Comparison of ENCODE assay signal across 1 cellular context in the genomic region with DNA sequence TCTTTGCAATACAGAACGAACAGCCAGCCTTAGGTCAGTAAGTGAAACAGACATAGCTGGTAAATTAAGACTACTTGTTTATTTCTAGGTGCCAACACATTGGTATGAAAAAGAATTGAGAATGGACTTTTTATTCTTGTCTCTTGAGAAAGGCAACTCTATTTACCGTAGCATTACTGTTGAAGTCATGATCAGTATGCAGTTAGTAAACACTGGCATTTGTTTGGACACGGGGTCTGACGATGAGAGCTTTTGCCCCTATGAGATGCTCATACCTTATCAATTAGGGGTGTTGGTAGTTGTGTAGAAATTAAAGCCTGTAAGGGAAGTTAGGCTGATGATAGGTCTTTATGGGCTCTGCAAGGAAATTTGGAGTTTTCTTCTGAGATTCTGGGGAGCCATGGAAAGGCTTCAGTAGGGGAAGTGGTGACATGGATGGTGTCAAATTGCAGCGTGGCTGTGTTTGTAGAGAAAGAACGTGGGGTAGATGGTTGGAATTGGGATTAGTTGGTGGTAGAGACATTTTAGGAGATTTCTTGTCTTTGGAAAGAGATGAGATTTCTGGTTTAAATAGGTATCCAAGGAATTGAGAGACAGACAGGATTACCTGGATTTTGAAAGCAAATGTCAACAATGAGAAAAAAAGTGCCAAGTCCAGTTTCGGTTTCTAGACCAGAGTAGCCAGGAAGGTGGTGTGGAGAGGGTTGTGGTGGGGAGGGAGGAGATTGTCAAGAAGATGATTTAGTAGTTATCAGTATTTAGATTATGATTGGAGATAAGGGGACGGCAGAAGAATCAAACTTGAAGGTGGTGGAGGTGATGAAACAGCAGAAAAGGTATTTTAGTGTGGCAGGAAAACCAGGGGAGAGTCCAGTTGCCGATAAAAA.
TF ChIP-seq lines count a peak whose summit lies in the region.

No MANE protein-coding gene starts in this region.

TF ChIP-seq in GM23338, 12 proteins besides CTCF, POLR2A, EP300 and RAD21 (continued from another document):
- TF ChIP-seq, protein P1, sequence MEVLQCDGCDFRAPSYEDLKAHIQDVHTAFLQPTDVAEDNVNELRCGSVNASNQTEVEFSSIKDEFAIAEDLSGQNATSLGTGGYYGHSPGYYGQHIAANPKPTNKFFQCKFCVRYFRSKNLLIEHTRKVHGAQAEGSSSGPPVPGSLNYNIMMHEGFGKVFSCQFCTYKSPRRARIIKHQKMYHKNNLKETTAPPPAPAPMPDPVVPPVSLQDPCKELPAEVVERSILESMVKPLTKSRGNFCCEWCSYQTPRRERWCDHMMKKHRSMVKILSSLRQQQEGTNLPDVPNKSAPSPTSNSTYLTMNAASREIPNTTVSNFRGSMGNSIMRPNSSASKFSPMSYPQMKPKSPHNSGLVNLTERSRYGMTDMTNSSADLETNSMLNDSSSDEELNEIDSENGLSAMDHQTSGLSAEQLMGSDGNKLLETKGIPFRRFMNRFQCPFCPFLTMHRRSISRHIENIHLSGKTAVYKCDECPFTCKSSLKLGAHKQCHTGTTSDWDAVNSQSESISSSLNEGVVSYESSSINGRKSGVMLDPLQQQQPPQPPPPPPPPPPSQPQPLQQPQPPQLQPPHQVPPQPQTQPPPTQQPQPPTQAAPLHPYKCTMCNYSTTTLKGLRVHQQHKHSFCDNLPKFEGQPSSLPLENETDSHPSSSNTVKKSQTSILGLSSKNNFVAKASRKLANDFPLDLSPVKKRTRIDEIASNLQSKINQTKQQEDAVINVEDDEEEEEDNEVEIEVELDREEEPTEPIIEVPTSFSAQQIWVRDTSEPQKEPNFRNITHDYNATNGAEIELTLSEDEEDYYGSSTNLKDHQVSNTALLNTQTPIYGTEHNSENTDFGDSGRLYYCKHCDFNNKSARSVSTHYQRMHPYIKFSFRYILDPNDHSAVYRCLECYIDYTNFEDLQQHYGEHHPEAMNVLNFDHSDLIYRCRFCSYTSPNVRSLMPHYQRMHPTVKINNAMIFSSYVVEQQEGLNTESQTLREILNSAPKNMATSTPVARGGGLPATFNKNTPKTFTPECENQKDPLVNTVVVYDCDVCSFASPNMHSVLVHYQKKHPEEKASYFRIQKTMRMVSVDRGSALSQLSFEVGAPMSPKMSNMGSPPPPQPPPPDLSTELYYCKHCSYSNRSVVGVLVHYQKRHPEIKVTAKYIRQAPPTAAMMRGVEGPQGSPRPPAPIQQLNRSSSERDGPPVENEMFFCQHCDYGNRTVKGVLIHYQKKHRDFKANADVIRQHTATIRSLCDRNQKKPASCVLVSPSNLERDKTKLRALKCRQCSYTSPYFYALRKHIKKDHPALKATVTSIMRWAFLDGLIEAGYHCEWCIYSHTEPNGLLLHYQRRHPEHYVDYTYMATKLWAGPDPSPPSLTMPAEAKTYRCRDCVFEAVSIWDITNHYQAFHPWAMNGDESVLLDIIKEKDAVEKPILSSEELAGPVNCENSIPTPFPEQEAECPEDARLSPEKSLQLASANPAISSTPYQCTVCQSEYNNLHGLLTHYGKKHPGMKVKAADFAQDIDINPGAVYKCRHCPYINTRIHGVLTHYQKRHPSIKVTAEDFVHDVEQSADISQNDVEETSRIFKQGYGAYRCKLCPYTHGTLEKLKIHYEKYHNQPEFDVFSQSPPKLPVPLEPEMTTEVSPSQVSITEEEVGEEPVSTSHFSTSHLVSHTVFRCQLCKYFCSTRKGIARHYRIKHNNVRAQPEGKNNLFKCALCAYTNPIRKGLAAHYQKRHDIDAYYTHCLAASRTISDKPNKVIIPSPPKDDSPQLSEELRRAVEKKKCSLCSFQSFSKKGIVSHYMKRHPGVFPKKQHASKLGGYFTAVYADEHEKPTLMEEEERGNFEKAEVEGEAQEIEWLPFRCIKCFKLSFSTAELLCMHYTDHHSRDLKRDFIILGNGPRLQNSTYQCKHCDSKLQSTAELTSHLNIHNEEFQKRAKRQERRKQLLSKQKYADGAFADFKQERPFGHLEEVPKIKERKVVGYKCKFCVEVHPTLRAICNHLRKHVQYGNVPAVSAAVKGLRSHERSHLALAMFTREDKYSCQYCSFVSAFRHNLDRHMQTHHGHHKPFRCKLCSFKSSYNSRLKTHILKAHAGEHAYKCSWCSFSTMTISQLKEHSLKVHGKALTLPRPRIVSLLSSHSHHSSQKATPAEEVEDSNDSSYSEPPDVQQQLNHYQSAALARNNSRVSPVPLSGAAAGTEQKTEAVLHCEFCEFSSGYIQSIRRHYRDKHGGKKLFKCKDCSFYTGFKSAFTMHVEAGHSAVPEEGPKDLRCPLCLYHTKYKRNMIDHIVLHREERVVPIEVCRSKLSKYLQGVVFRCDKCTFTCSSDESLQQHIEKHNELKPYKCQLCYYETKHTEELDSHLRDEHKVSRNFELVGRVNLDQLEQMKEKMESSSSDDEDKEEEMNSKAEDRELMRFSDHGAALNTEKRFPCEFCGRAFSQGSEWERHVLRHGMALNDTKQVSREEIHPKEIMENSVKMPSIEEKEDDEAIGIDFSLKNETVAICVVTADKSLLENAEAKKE (CRISPR knock-in tag; IDR thresholded peaks at IDR 0.05): no peak
